In genomic region chr3:124411729-124412128, GRCh38 we compare ENCODE assay signal across 8 cellular contexts.
"Had no signal": no experiment of that assay in that cellular context is flagged by ENCODE, and none has a peak within 500 bp of the region (broad histone marks: within the 10 kb centered on the region; RNA-seq: fewer than 3 reads in every experiment).

No MANE protein-coding gene starts in this region.

- H3K9ac ChIP-seq: GM23248 had no signal

- H3K9me3 ChIP-seq: HAP-1 had no signal

- H3K27ac ChIP-seq: GM23248, HL-60 had no signal

- H3K36me3 ChIP-seq: HAP-1 had no signal

- H3K4me1 ChIP-seq: HAP-1 had no signal

- H3K4me3 ChIP-seq: GM23248, HAP-1 had no signal

- DNase-seq: GM23248, GOT3, HFFc6, KG1 had no signal

- FAIRE-seq: H54 had no signal

- H2AFZ ChIP-seq: GM23248 had no signal

- ATAC-seq: HCT116 had no signal
